Comparison of ENCODE assay signal across 1 cellular context in genomic region chr1:6367381-6368007, GRCh38.
TF ChIP-seq lines count a peak whose summit lies in the region.

No MANE protein-coding gene starts in this region.

TF ChIP-seq in HepG2, 621 proteins besides CTCF, POLR2A, EP300 and RAD21:
- TF ChIP-seq POGK (CRISPR knock-in tag; conservative IDR thresholded peaks at IDR 0.05) = no peak
- no peak for TF ChIP-seq SIX1 (CRISPR knock-in tag; IDR thresholded peaks at IDR 0.05; ENCODE audit: borderline replicate concordance)
- no peak for TF ChIP-seq ZKSCAN1 (IDR thresholded peaks at IDR 0.05; ENCODE audit: low read length)
- TF ChIP-seq, protein P1, sequence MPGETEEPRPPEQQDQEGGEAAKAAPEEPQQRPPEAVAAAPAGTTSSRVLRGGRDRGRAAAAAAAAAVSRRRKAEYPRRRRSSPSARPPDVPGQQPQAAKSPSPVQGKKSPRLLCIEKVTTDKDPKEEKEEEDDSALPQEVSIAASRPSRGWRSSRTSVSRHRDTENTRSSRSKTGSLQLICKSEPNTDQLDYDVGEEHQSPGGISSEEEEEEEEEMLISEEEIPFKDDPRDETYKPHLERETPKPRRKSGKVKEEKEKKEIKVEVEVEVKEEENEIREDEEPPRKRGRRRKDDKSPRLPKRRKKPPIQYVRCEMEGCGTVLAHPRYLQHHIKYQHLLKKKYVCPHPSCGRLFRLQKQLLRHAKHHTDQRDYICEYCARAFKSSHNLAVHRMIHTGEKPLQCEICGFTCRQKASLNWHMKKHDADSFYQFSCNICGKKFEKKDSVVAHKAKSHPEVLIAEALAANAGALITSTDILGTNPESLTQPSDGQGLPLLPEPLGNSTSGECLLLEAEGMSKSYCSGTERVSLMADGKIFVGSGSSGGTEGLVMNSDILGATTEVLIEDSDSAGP (CRISPR knock-in tag; IDR thresholded peaks at IDR 0.05; ENCODE audit: borderline replicate concordance) = no peak
- TF ChIP-seq NAIF1 (CRISPR knock-in tag; IDR thresholded peaks at IDR 0.05; ENCODE audit: borderline replicate concordance) = no peak
- no peak for TF ChIP-seq ZBTB8A (CRISPR knock-in tag; IDR thresholded peaks at IDR 0.05; ENCODE audit: borderline replicate concordance, low read depth)
- TF ChIP-seq NFKB2 (CRISPR knock-in tag; IDR thresholded peaks at IDR 0.05; ENCODE audit: borderline replicate concordance) = no peak
- no peak for TF ChIP-seq RAD51 (IDR thresholded peaks at IDR 0.05; ENCODE audit: borderline replicate concordance)
- TF ChIP-seq FOXO1 (CRISPR knock-in tag; IDR thresholded peaks at IDR 0.05) = no peak
- no peak for TF ChIP-seq HNF4A (CRISPR knock-in tag; IDR thresholded peaks at IDR 0.05)
TF ChIP-seq in HepG2: peak in this region for 0.
